ENCODE assay signal across 24 cellular contexts in the genomic region with DNA sequence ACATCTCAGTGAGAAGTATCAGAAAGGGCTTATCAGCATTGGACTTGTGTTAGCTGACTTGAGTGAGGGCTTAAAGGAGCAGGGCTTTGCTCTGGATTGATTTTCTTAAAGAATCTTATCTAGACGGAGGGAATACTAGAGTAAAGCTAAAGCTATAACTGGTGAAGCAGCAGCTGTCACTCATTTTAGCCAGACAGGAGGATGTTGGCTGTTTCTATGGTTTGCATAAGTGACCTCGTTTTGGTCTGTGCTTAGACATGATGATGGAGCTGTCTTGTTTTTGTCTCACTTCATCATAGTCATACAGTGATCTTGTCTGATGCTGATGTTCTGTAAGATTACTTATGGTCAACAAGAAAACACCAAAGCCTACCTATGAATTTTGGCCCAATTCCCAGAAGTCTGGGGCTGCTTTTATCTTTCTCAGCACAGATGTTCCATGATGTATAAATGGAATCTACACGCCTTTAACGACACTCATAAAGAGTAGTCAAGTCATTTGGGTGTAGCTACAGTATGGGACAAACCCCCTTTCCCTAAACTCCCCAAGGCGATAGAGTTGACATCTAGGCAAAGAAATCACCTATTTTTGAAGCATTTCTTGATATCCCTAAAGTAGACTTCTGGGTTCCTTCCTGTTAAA.
DNase-seq lines count a peak whose midpoint lies in the region; ATAC-seq, FAIRE-seq and TF ChIP-seq lines count a peak whose summit lies in the region.
"Had no signal": no experiment of that assay in that cellular context is flagged by ENCODE, and none has a peak within 500 bp of the region (broad histone marks: within the 10 kb centered on the region; RNA-seq: fewer than 3 reads in every experiment).

No MANE protein-coding gene starts in this region.

- H3K9me3 ChIP-seq in GM12878 (replicated peaks; ENCODE audit: control insufficient read depth, insufficient read depth, low read length) (no peaks in the 10 kb centered on the region), parathyroid adenoma (ENCODE audit: control insufficient read depth, low read length) (no peaks in the 10 kb centered on the region), mesenchymal stem cell (ENCODE audit: control insufficient read depth, low read length) (no peaks in the 10 kb centered on the region)
- H3K9me3 ChIP-seq: ascending aorta had no signal

- H3K79me2 ChIP-seq in GM12878 (ENCODE audit: control insufficient read depth, insufficient read depth, low read length) (no peaks in the 10 kb centered on the region), parathyroid adenoma (no peaks in the 10 kb centered on the region)
- H3K79me2 ChIP-seq: hepatocyte had no signal

- H2BK5ac ChIP-seq in mesenchymal stem cell (ENCODE audit: low read depth, low read length, poor library complexity, severe bottlenecking), result no peak overlapping the region

- H4K91ac ChIP-seq in mesenchymal stem cell (ENCODE audit: low read length), result no peak overlapping the region

- H3K9ac ChIP-seq in GM12878 (ENCODE audit: control insufficient read depth, insufficient read depth, low read length), result no peak overlapping the region
- H3K9ac ChIP-seq in parathyroid adenoma, result no peak overlapping the region
- no peak overlapping the region for H3K9ac ChIP-seq in mesenchymal stem cell (ENCODE audit: low read length)
- H3K9ac ChIP-seq: neural progenitor cell had no signal

- no peak overlapping the region for H4K8ac ChIP-seq in mesenchymal stem cell (ENCODE audit: low read length)

- no peak overlapping the region for H3K4me2 ChIP-seq in GM12878 (ENCODE audit: control insufficient read depth, insufficient read depth)
- H3K4me2 ChIP-seq in parathyroid adenoma (ENCODE audit: low read length), result no peak overlapping the region
- H3K4me2 ChIP-seq in mesenchymal stem cell (ENCODE audit: low read length, poor library complexity, severe bottlenecking), result no peak overlapping the region
- H3K4me2 ChIP-seq: hepatocyte, neural progenitor cell, PC-9 had no signal

- no peak overlapping the region for H3K18ac ChIP-seq in mesenchymal stem cell (ENCODE audit: low read depth in 1 of 2, low read length in 2 of 2)

- FAIRE-seq in GM12878 (lab: Jason Lieb, UNC), result no peak
- FAIRE-seq: islet of Langerhans had no signal

- H4K20me1 ChIP-seq in GM12878 (ENCODE audit: control insufficient read depth, insufficient read depth), result no peaks in the 10 kb centered on the region

- 58% methylated on average over 5 of the region's 5 CpGs for WGBS in GM12878 (ENCODE audit: insufficient coverage, insufficient replicate concordance, low lambda C conversion rate, missing lambda C conversion rate)
- 97% methylated on average over 5 of the region's 5 CpGs for WGBS in mesenchymal stem cell

- no peak for DNase-seq in activated CD4-positive, CD25-positive, alpha-beta regulatory T cell treated with anti-CD3 and anti-CD28 coated beads, Interleukin-2, amount 50 U/mL, for 72 hours
- peak; percentile 3 for DNase-seq in RPMI7951 (ENCODE audit: low read depth)
- DNase-seq in GM12878 (ENCODE audit: low read depth, low spot score), result no peak
- no peak for DNase-seq in mesenchymal stem cell
- DNase-seq in occipital lobe (lab: John Stamatoyannopoulos, UW), result no peak
- DNase-seq: activated CD8-positive, alpha-beta memory T cell treated with anti-CD3 and anti-CD28 coated beads for 24 hours; activated naive CD4-positive, alpha-beta T cell treated with anti-CD3 and anti-CD28 coated beads, Interleukin-2, amount 10 ng/mL, durations not matched to agents 7 days and 5 days; activated T-cell treated with anti-CD3 and anti-CD28 coated beads, Interleukin-2, amount 50 U/mL, for 24 hours; cerebellar nuclear complex; foreskin melanocyte; MM.1S; NCI-H146; NCI-H2227 treated with DMSO at 0.1 percent for 48 hours; NCI-H82; PC-9; SJCRH30 had no signal

- CTCF ChIA-PET in GM12878 (lab: Yijun Ruan, JAX), result no interaction called here

- no peak overlapping the region for H3K4ac ChIP-seq in mesenchymal stem cell (ENCODE audit: low read depth in 1 of 2, low read length in 2 of 2)

- intact Hi-C loops in GM12878 (cut with micrococcal nuclease; ENCODE audit: unreplicated experiment), result no loop called here

- no peak overlapping the region for H2BK15ac ChIP-seq in mesenchymal stem cell (ENCODE audit: low read depth, poor library complexity, severe bottlenecking)

- H3K36me3 ChIP-seq in GM12878 (ENCODE audit: control insufficient read depth in 2 of 2, insufficient read depth in 2 of 2, low read length in 1 of 2), result peaks cover 0 to 19% of the 10 kb centered on the region in 2 experiments; a peak in 3 of 4 replicates
- no peaks in the 10 kb centered on the region for H3K36me3 ChIP-seq in parathyroid adenoma (ENCODE audit: control insufficient read depth, insufficient read depth, low read length)
- peaks cover 12 to 70% of the 10 kb centered on the region in 2 experiments for H3K36me3 ChIP-seq in mesenchymal stem cell (ENCODE audit: control insufficient read depth in 1 of 2, insufficient read depth in 2 of 2, low read depth in 1 of 2, low read length in 2 of 2)

- H3K4me3 ChIP-seq in GM12878 (no peak overlapping the region), parathyroid adenoma (ENCODE audit: low read depth, low read length) (no peak overlapping the region), mesenchymal stem cell (ENCODE audit: insufficient read depth in 1 of 2, low read depth in 1 of 2, low read length in 2 of 2) (no peak overlapping the region)
- H3K4me3 ChIP-seq: ascending aorta, hepatocyte, neural progenitor cell, PC-9, SJCRH30 had no signal

- SMC1A ChIA-PET in GM12878 (lab: Charles Lee; ENCODE audit: uncharacterized antibody, unreplicated experiment), result interaction anchor here (0.8 kb wide), 1 partner anchor 48 kb away, joined by 3 read pairs; no protein-coding TSS in a partner anchor

- H3K27me3 ChIP-seq in GM12878 (replicated peaks in 1 of 2; ENCODE audit: control insufficient read depth in 2 of 2, insufficient read depth in 2 of 2, low read length in 1 of 2) (no peaks in the 10 kb centered on the region), parathyroid adenoma (ENCODE audit: control insufficient read depth, insufficient read depth, low read length) (no peaks in the 10 kb centered on the region), mesenchymal stem cell (ENCODE audit: control insufficient read depth in 1 of 2, insufficient read depth in 1 of 2, low read length in 2 of 2) (no peaks in the 10 kb centered on the region)
- H3K27me3 ChIP-seq: ascending aorta, hepatocyte, neural progenitor cell, SJCRH30 had no signal

- in situ Hi-C loops in GM12878 (cut with MboI), result no loop called here

- TF ChIP-seq EP300 in GM12878 (IDR thresholded peaks at IDR 0.05; ENCODE audit: borderline replicate concordance in 1 of 2, control insufficient read depth in 1 of 2, low read depth in 2 of 2, low read length in 2 of 2), result no peak

- TF ChIP-seq CTCF in GM12878 (IDR thresholded peaks at IDR 0.05 in 2 of 3, conservative IDR thresholded peaks at IDR 0.05 in 1 of 3; ENCODE audit: control insufficient read depth in 2 of 3, extremely low read depth in 1 of 3, insufficient read depth in 1 of 3, low read depth in 3 of 3, low read length in 3 of 3), result no peak
- TF ChIP-seq CTCF in parathyroid adenoma (IDR thresholded peaks at IDR 0.05), result no peak

- no peaks in the 10 kb centered on the region for H3K79me1 ChIP-seq in mesenchymal stem cell (replicated peaks; ENCODE audit: low read length, poor library complexity, severe bottlenecking)

- no peak overlapping the region for H3K27ac ChIP-seq in GM12878 (ENCODE audit: control insufficient read depth, insufficient read depth)
- peak overlapping the region; percentile 11 for H3K27ac ChIP-seq in parathyroid adenoma
- no peak overlapping the region for H3K27ac ChIP-seq in mesenchymal stem cell (ENCODE audit: low read length, poor library complexity, severe bottlenecking)
- H3K27ac ChIP-seq: ascending aorta, hepatocyte, neural progenitor cell, SJCRH30 had no signal

- H3K23ac ChIP-seq in mesenchymal stem cell (ENCODE audit: low read length in 2 of 2), result no peak overlapping the region

- ATAC-seq in activated CD4-positive, CD25-positive, alpha-beta regulatory T cell treated with anti-CD3 and anti-CD28 coated beads, Interleukin-2, amount 50 U/mL, for 24 hours, result peak; percentile 72 to 83
- ATAC-seq in GM12878, result no peak
- ATAC-seq in GM19395 (IDR thresholded peaks at IDR 0.05; ENCODE audit: unreplicated experiment), result no peak
- ATAC-seq: WTC11 had no signal

- RAD21 ChIA-PET in GM12878 (lab: Charles Lee; ENCODE audit: unreplicated experiment), result interaction anchor here (1.4 kb wide), 1 partner anchor 90 kb away, joined by 3 read pairs; no protein-coding TSS in a partner anchor

- no peak overlapping the region for H2AK5ac ChIP-seq in mesenchymal stem cell (ENCODE audit: low read length, severe bottlenecking)

- TF ChIP-seq POLR2A in GM12878 (IDR thresholded peaks at IDR 0.05; ENCODE audit: low read depth, low read length), result no peak

- no peak overlapping the region for H2AFZ ChIP-seq in GM12878 (ENCODE audit: control insufficient read depth, low read depth, low read length)
- no peak overlapping the region for H2AFZ ChIP-seq in parathyroid adenoma
- H2AFZ ChIP-seq in mesenchymal stem cell (ENCODE audit: low read depth, low read length), result no peak overlapping the region
- H2AFZ ChIP-seq: hepatocyte, neural progenitor cell, PC-9 had no signal

- no peak for TF ChIP-seq RAD21 in GM12878 (IDR thresholded peaks at IDR 0.05; ENCODE audit: insufficient read depth, low read depth, low read length)

- H2BK12ac ChIP-seq in mesenchymal stem cell (ENCODE audit: low read length in 2 of 2), result no peak overlapping the region

- POLR2A ChIA-PET in GM12878 (lab: Charles Lee), result interaction anchor here (0.5 kb wide), 1 partner anchor 156 kb away, joined by 3 read pairs; no protein-coding TSS in a partner anchor

- H2BK120ac ChIP-seq in mesenchymal stem cell (ENCODE audit: low read depth, low read length), result no peak overlapping the region

- no TSS peak for BruUV-seq in GM12878 (replicated peaks; lab: Mats Ljungman, UMichigan)

- no peaks in the 10 kb centered on the region for H3K4me1 ChIP-seq in GM12878 (ENCODE audit: control insufficient read depth, insufficient read depth, low read length)
- no peaks in the 10 kb centered on the region for H3K4me1 ChIP-seq in parathyroid adenoma
- H3K4me1 ChIP-seq in mesenchymal stem cell (ENCODE audit: control insufficient read depth, insufficient read depth, low read depth, low read length), result peaks cover 4% of the 10 kb centered on the region
- H3K4me1 ChIP-seq: ascending aorta, neural progenitor cell, SJCRH30 had no signal

- no peak overlapping the region for H3K14ac ChIP-seq in mesenchymal stem cell (ENCODE audit: low read length in 2 of 2)

TF ChIP-seq in GM12878, 131 proteins besides CTCF, POLR2A, EP300 and RAD21 (continues in another document):
- TF ChIP-seq, protein P1, sequence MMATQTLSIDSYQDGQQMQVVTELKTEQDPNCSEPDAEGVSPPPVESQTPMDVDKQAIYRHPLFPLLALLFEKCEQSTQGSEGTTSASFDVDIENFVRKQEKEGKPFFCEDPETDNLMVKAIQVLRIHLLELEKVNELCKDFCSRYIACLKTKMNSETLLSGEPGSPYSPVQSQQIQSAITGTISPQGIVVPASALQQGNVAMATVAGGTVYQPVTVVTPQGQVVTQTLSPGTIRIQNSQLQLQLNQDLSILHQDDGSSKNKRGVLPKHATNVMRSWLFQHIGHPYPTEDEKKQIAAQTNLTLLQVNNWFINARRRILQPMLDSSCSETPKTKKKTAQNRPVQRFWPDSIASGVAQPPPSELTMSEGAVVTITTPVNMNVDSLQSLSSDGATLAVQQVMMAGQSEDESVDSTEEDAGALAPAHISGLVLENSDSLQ (IDR thresholded peaks at IDR 0.05), result peak; percentile 60; the same call in 1 of the 2 replicates

Comparison
In these comparisons a context has a peak if more than half of its experiments do, and no peak if none do; other contexts are left out.
1. ATAC-seq: peak in activated CD4-positive, CD25-positive, alpha-beta regulatory T cell treated with anti-CD3 and anti-CD28 coated beads, Interleukin-2, amount 50 U/mL, for 24 hours (2 of 2); none in GM12878 (single experiment) and GM19395 (single experiment).